In genomic region chr1:59016390-59016789, GRCh38 we compare ENCODE assay signal across 1 cellular context.
TF ChIP-seq lines count a peak whose summit lies in the region.

No MANE protein-coding gene starts in this region.

TF ChIP-seq in HepG2, 621 proteins besides CTCF, POLR2A, EP300 and RAD21 (continued from another document):
- TF ChIP-seq ZSCAN5A (CRISPR knock-in tag; IDR thresholded peaks at IDR 0.05; ENCODE audit: borderline replicate concordance): no peak
- no peak for TF ChIP-seq MIXL1 (CRISPR knock-in tag; IDR thresholded peaks at IDR 0.05)
- no peak for TF ChIP-seq SNAPC5 (CRISPR knock-in tag; IDR thresholded peaks at IDR 0.05; ENCODE audit: borderline replicate concordance)
- TF ChIP-seq ARID3A (IDR thresholded peaks at IDR 0.05; ENCODE audit: low read depth, low read length): no peak
- no peak for TF ChIP-seq TMF1 (CRISPR knock-in tag; IDR thresholded peaks at IDR 0.05; ENCODE audit: low read depth)
- no peak for TF ChIP-seq ZNF577 (CRISPR knock-in tag; IDR thresholded peaks at IDR 0.05; ENCODE audit: borderline replicate concordance, low read depth)
- no peak for TF ChIP-seq THAP11 (CRISPR knock-in tag; IDR thresholded peaks at IDR 0.05)
- no peak for TF ChIP-seq BCL6 (CRISPR knock-in tag; IDR thresholded peaks at IDR 0.05)
- TF ChIP-seq ZNF367 (CRISPR knock-in tag; IDR thresholded peaks at IDR 0.05; ENCODE audit: borderline replicate concordance): no peak
- no peak for TF ChIP-seq REXO4 (CRISPR knock-in tag; IDR thresholded peaks at IDR 0.05; ENCODE audit: borderline replicate concordance)
- no peak for TF ChIP-seq ZBTB25 (CRISPR knock-in tag; IDR thresholded peaks at IDR 0.05)
- TF ChIP-seq KDM4B (CRISPR knock-in tag; IDR thresholded peaks at IDR 0.05): no peak
- TF ChIP-seq ZNF343 (CRISPR knock-in tag; IDR thresholded peaks at IDR 0.05): no peak
